In the genomic region with DNA sequence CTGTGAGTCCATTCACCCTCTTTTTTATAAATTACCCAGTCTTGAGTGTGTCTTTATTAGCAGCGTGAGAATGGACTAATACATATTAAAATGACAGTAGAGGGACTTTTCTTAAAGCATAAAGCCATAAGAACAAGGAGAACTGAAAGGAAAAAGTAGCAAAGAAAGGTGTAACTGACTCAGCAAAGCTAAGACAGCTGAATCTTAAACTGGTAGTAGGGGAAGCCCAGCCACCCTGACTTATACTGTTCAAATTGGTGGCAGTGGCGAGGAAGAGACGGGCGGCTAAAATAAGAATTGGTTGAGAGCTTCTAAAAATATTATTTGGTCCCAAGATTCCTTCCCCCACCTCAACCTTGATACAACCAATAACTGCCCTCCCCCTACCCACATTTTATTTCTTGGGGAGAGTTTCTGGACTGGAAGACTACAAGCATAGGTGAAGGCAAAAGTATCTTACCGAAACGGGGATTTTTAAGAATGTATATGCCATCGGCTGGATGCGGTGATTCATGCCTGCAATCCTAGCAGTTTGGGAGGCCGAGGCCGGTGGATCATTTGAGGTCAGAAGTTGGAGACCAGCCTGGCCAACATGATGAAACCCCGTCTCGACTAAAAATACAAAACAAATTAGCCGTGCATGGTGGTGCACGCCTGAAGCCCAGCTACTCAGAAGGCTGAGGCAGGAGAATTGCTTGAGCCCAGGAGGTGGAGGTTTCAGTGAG, we compare ENCODE assay signal across 15 cellular contexts.
DNase-seq lines count a peak whose midpoint lies in the region; ATAC-seq and TF ChIP-seq lines count a peak whose summit lies in the region.
"Had no signal": no experiment of that assay in that cellular context is flagged by ENCODE, and none has a peak within 500 bp of the region (broad histone marks: within the 10 kb centered on the region; RNA-seq: fewer than 3 reads in every experiment).

No MANE protein-coding gene starts in this region.

- ATAC-seq in GM19025 (IDR thresholded peaks at IDR 0.05; ENCODE audit: low read depth, unreplicated experiment) (peak; percentile 70), HG02759 (IDR thresholded peaks at IDR 0.05; ENCODE audit: unreplicated experiment) (peak; percentile 76), HG03520 (IDR thresholded peaks at IDR 0.05; ENCODE audit: unreplicated experiment) (peak; percentile 92), HG02981 (IDR thresholded peaks at IDR 0.05; ENCODE audit: unreplicated experiment) (no peak), GM19452 (IDR thresholded peaks at IDR 0.05; ENCODE audit: unreplicated experiment) (no peak)
- ATAC-seq: SK-N-SH treated with all-trans-retinoic acid at 6 μM for 48 hours; stimulated activated naive CD8-positive, alpha-beta T cell treated with anti-CD3 and anti-CD28 coated beads, Interleukin-15, amount 100 ng/mL, for 72 hours had no signal

- DNase-seq in GM06990 (ENCODE audit: extremely low read depth, insufficient read length) = no peak
- DNase-seq in NCI-H69 (lab: John Stamatoyannopoulos, UW) = no peak
- DNase-seq in NK-92 treated with Interleukin-12 subunit alpha and Interleukin-12 subunit beta, amount 100 ng/mL, for 24 hours (lab: John Stamatoyannopoulos, UW) = no peak
- DNase-seq: activated CD8-positive, alpha-beta memory T cell treated with anti-CD3 and anti-CD28 coated beads for 24 hours; H7; NCI-H1417 treated with DMSO at 0.1 percent for 48 hours; OCI-M1; stimulated activated naive CD8-positive, alpha-beta T cell treated with anti-CD3 and anti-CD28 coated beads, Interleukin-15, amount 100 ng/mL, for 72 hours had no signal

- TF ChIP-seq CTCF in GM06990 (IDR thresholded peaks at IDR 0.05; ENCODE audit: insufficient read depth, low read length, poor library complexity, severe bottlenecking) = no peak

- no peaks in the 10 kb centered on the region for H3K36me3 ChIP-seq in GM06990 (ENCODE audit: control insufficient read depth, insufficient read depth, low read length)
- H3K36me3 ChIP-seq: esophagus muscularis mucosa had no signal

- H3K4me3 ChIP-seq in GM06990 (replicated peaks; ENCODE audit: low read depth, low read length) = peak overlapping the region; percentile 40
- H3K4me3 ChIP-seq: esophagus muscularis mucosa had no signal

- H3K27me3 ChIP-seq in GM06990 (replicated peaks; ENCODE audit: control insufficient read depth, insufficient read depth, low read length) = no peaks in the 10 kb centered on the region
- H3K27me3 ChIP-seq: esophagus muscularis mucosa had no signal

Comparison
In these comparisons a context has a peak if more than half of its experiments do, and no peak if none do; other contexts are left out.
1. ATAC-seq: peak in GM19025 (single experiment), HG02759 (single experiment) and HG03520 (single experiment); none in HG02981 (single experiment) and GM19452 (single experiment).